7 cellular contexts compared by ENCODE assay signal in genomic region chr1:151005729-151006330, GRCh38. TPM values are rescaled to one million over a fixed set of nuclear protein-coding genes. Genes with fewer than 3 reads are reported as not detected.
A peak's percentile ranks its signal among the peaks of the same experiment; 100 is the strongest.
DNase-seq lines count a peak whose midpoint lies in the region; ATAC-seq and TF ChIP-seq lines count a peak whose summit lies in the region.

No MANE protein-coding gene starts in this region.

- H3K27ac ChIP-seq in HUES48 (ENCODE audit: low read depth, low read length): peak overlapping the region; percentile 83
- H3K27ac ChIP-seq in WERI-Rb-1: peak overlapping the region; percentile 71
- H3K27ac ChIP-seq in hepatocyte: peak overlapping the region; percentile 80
- H3K27ac ChIP-seq in smooth muscle cell (ENCODE audit: low read depth): peak overlapping the region; percentile 97

- ATAC-seq in HG02571 (IDR thresholded peaks at IDR 0.05; ENCODE audit: unreplicated experiment): no peak

- H3K79me2 ChIP-seq in hepatocyte (peaks cover 57% of the 10 kb centered on the region), smooth muscle cell (ENCODE audit: low read depth) (peaks cover 12% of the 10 kb centered on the region)

- DNase-seq in WERI-Rb-1 (no peak), hepatocyte (ENCODE audit: low spot score) (no peak), smooth muscle cell (lab: John Stamatoyannopoulos, UW; ENCODE audit: unreplicated experiment) (no peak), foreskin melanocyte (no peak), SHP77 treated with DMSO at 0.1 percent for 48 hours (lab: John Stamatoyannopoulos, UW) (no peak)

- peak overlapping the region; percentile 57 for H3K4me3 ChIP-seq in HUES48 (ENCODE audit: low read depth, low read length)
- peak overlapping the region; percentile 70 for H3K4me3 ChIP-seq in WERI-Rb-1 (ENCODE audit: low read depth, low read length)
- H3K4me3 ChIP-seq in hepatocyte: peak overlapping the region; percentile 18
- peak overlapping the region; percentile 62 for H3K4me3 ChIP-seq in smooth muscle cell

- H3K36me3 ChIP-seq in HUES48 (ENCODE audit: control insufficient read depth, insufficient read depth, low read length) (no peaks in the 10 kb centered on the region; the same call in 1 of the 2 replicates), WERI-Rb-1 (peaks cover 18% of the 10 kb centered on the region), hepatocyte (replicated peaks; ENCODE audit: insufficient read depth, low read depth) (no peaks in the 10 kb centered on the region), smooth muscle cell (ENCODE audit: low read depth) (no peaks in the 10 kb centered on the region)

- H3K9ac ChIP-seq in HUES48 (ENCODE audit: low read depth, low read length) (no peak overlapping the region), smooth muscle cell (ENCODE audit: low read depth) (peak overlapping the region; percentile 92)

- H3K9me3 ChIP-seq in HUES48 (ENCODE audit: control insufficient read depth, insufficient read depth, low read length) (no peaks in the 10 kb centered on the region), WERI-Rb-1 (ENCODE audit: severe bottlenecking) (no peaks in the 10 kb centered on the region), hepatocyte (ENCODE audit: low read depth) (no peaks in the 10 kb centered on the region), smooth muscle cell (replicated peaks; ENCODE audit: low read depth) (no peaks in the 10 kb centered on the region)

- H3K27me3 ChIP-seq in HUES48 (ENCODE audit: control insufficient read depth, insufficient read depth, low read length) (no peaks in the 10 kb centered on the region), WERI-Rb-1 (ENCODE audit: insufficient read depth, low read depth, severe bottlenecking) (no peaks in the 10 kb centered on the region), hepatocyte (no peaks in the 10 kb centered on the region), smooth muscle cell (ENCODE audit: low read depth) (no peaks in the 10 kb centered on the region)

- H3K9me2 ChIP-seq in hepatocyte (replicated peaks; ENCODE audit: insufficient read depth): no peaks in the 10 kb centered on the region

- 28% methylated on average over 4 of the region's 4 CpGs for WGBS in hepatocyte (ENCODE audit: low lambda C conversion rate, missing lambda C conversion rate)
- 65% methylated on average over 4 of the region's 4 CpGs for WGBS in smooth muscle cell (ENCODE audit: low lambda C conversion rate)

- H3K4me1 ChIP-seq in HUES48 (ENCODE audit: control insufficient read depth, insufficient read depth, low read length): peaks cover 22% of the 10 kb centered on the region
- peaks cover 52% of the 10 kb centered on the region for H3K4me1 ChIP-seq in hepatocyte (ENCODE audit: insufficient read depth)
- H3K4me1 ChIP-seq in smooth muscle cell (ENCODE audit: low read depth): peaks cover 17% of the 10 kb centered on the region

- H3K4me2 ChIP-seq in hepatocyte (peak overlapping the region; percentile 87), smooth muscle cell (peak overlapping the region; percentile 90)

- H2AFZ ChIP-seq in hepatocyte (peak overlapping the region; percentile 30), smooth muscle cell (ENCODE audit: low read depth) (peak overlapping the region; percentile 93)

- TF ChIP-seq CTCF in WERI-Rb-1 (IDR thresholded peaks at IDR 0.05; ENCODE audit: low read depth, low read length) (no peak), hepatocyte (IDR thresholded peaks at IDR 0.05; ENCODE audit: poor library complexity) (no peak), smooth muscle cell (IDR thresholded peaks at IDR 0.05; ENCODE audit: borderline replicate concordance, insufficient read depth, poor library complexity, severe bottlenecking) (no peak)

- peaks cover 7% of the 10 kb centered on the region for H3F3A ChIP-seq in smooth muscle cell (ENCODE audit: low read depth)

- H4K20me1 ChIP-seq in hepatocyte (ENCODE audit: insufficient read depth, poor library complexity, severe bottlenecking) (no peaks in the 10 kb centered on the region), smooth muscle cell (ENCODE audit: low read depth) (no peaks in the 10 kb centered on the region)

RNA-seq across cellular contexts. Expression of gene MINDY1, which starts 0.9 kb away (rescaled TPM):
- total RNA-seq in hepatocyte: 15.9 and 18.5 TPM in 2 replicates
- 5.8 and 7.6 TPM in 2 replicates for polyA plus RNA-seq in hepatocyte
- total RNA-seq in smooth muscle cell: 3.2 and 4.9 TPM in 2 replicates
- polyA plus RNA-seq in smooth muscle cell: 2.4 and 8.5 TPM in 2 replicates

RNA-seq across cellular contexts. Expression of gene PRUNE1, which starts 2.4 kb away (rescaled TPM):
- 20.3 and 26.5 TPM in 2 replicates for total RNA-seq in hepatocyte
- 15.1 and 21.6 TPM in 2 replicates for polyA plus RNA-seq in hepatocyte
- 15.2 and 16.8 TPM in 2 replicates for total RNA-seq in smooth muscle cell
- polyA plus RNA-seq in smooth muscle cell: 10.1 and 19.5 TPM in 2 replicates

RNA-seq across cellular contexts. Expression of gene ANXA9, which starts 23.7 kb away (rescaled TPM):
- total RNA-seq in hepatocyte: 7.5 and 7.9 TPM in 2 replicates
- polyA plus RNA-seq in hepatocyte: 8.8 and 9.0 TPM in 2 replicates
- 0.67 and 2.6 TPM in 2 replicates for total RNA-seq in smooth muscle cell
- 0.19 and 0.31 TPM in 2 replicates for polyA plus RNA-seq in smooth muscle cell

RNA-seq across cellular contexts. Expression of gene BNIPL, which starts 30.6 kb away (rescaled TPM):
- 2.7 and 3.8 TPM in 2 replicates for total RNA-seq in hepatocyte
- 1.1 and 3.0 TPM in 2 replicates for polyA plus RNA-seq in hepatocyte
- 5.3 and 5.6 TPM in 2 replicates for total RNA-seq in smooth muscle cell
- polyA plus RNA-seq in smooth muscle cell: 0.93 and 1.2 TPM in 2 replicates

RNA-seq across cellular contexts. Expression of gene CERS2, which starts 31.2 kb away (rescaled TPM):
- total RNA-seq in hepatocyte (267 and 268 TPM in 2 replicates), smooth muscle cell (80.0 and 81.8 TPM in 2 replicates)
- polyA plus RNA-seq in hepatocyte (210 and 277 TPM in 2 replicates), smooth muscle cell (96.3 and 108 TPM in 2 replicates)

Comparison
In these comparisons a context has a peak if more than half of its experiments do, and no peak if none do; other contexts are left out.
1. H3K4me3 ChIP-seq: peak in every context shown above with its lines; median percentile 70 in WERI-Rb-1; 62 in smooth muscle cell; 57 in HUES48; 18 in hepatocyte.